ENCODE assay signal across 25 cellular contexts in the genomic region with DNA sequence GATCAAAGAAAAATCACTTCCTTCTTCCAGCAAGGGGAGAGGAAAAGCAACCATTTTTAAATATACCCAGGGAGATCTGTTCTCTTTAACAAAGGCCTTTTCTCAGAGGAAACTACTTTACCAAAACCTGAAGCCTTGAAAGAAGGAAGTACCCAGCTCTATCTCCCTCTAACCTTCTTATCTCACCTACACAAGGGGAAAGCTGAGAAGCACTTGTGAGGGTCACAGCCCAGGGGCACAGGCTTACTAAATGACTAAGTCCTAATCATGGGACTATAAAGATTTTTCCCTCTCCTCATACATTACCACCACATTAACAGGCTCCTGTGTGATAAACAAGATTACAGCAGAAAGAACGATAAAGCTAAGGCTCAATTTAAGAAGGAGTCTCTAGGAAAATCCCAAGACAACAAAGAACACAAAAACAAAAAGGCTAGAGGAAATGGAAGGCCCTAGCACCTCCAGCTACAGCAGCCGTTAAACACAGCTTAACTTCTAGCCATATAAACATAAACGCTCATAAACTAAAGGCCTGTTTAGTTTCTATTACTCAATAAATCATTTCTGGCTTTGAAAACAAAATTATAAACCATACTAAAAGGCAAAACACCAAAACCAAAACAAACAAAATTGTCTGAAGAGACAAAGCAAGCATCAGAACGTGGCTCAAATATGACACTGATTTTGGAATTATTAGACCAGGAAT.
"Had no signal": no experiment of that assay in that cellular context is flagged by ENCODE, and none has a peak within 500 bp of the region (broad histone marks: within the 10 kb centered on the region; RNA-seq: fewer than 3 reads in every experiment).

No MANE protein-coding gene starts in this region.

- H3K9me3 ChIP-seq: ovary, right lobe of liver, thyroid gland had no signal

- H3K27me3 ChIP-seq: breast epithelium, heart right ventricle, ovary, right lobe of liver, stomach, thyroid gland, upper lobe of right lung had no signal

- H3K4me3 Mint-ChIP-seq: activated CD4-positive, alpha-beta memory T cell treated with anti-CD3 and anti-CD28 coated beads, Interleukin-2, amount 10 ng/mL, durations not matched to agents 7 days and 5 days; activated CD4-positive, alpha-beta T cell treated with anti-CD3 and anti-CD28 coated beads, Interleukin-2, amount 10 ng/mL, durations not matched to agents 7 days and 5 days; activated naive CD4-positive, alpha-beta T cell treated with anti-CD3 and anti-CD28 coated beads, Interleukin-2, amount 10 ng/mL, durations not matched to agents 7 days and 5 days; activated T-cell treated with anti-CD3 and anti-CD28 coated beads, Interleukin-2, amount 50 U/mL, for 24 hours; nephron; stimulated activated naive B cell treated with anti-CD40 and anti-IgM and Interleukin-4, amounts not matched to agents 10 μg/mL and 1 μg/mL and 100 μg/mL, for 72 hours had no signal

- DNase-seq: activated CD4-positive, alpha-beta memory T cell treated with anti-CD3 and anti-CD28 coated beads, Interleukin-2, amount 10 ng/mL, durations not matched to agents 7 days and 5 days; activated CD4-positive, alpha-beta T cell treated with anti-CD3 and anti-CD28 coated beads, Interleukin-2, amount 10 ng/mL, durations not matched to agents 7 days and 5 days; activated CD4-positive, CD25-positive, alpha-beta regulatory T cell treated with anti-CD3 and anti-CD28 coated beads, Interleukin-2, amount 50 U/mL, for 72 hours; activated CD8-positive, alpha-beta memory T cell treated with anti-CD3 and anti-CD28 coated beads, Interleukin-2, amount 50 U/mL, for 48 hours; activated gamma-delta T cell; activated naive CD4-positive, alpha-beta T cell treated with anti-CD3 and anti-CD28 coated beads, Interleukin-2, amount 10 ng/mL, durations not matched to agents 7 days and 5 days; activated T-cell treated with anti-CD3 and anti-CD28 coated beads, Interleukin-2, amount 50 U/mL, for 24 hours; amygdala; central memory CD4-positive, alpha-beta T cell; foreskin melanocyte; heart right ventricle; ovary; right lobe of liver; stimulated activated CD4-positive, alpha-beta T cell treated with anti-CD3 and anti-CD28 coated beads, Interleukin-4, amount 100 ng/mL, for 4 hours; stimulated activated CD8-positive, alpha-beta memory T cell treated with anti-CD3 and anti-CD28 coated beads, Interleukin-4, amount 100 ng/mL, for 48 hours; stimulated activated naive B cell treated with anti-CD40 and anti-IgM and Interleukin-4, amounts not matched to agents 10 μg/mL and 1 μg/mL and 100 μg/mL, for 72 hours; stomach; T-helper 2 cell; thyroid gland; upper lobe of right lung; WERI-Rb-1 had no signal

- H3K4me1 ChIP-seq: breast epithelium, heart right ventricle, right lobe of liver, stomach, thyroid gland, upper lobe of right lung had no signal

- H3K9me3 Mint-ChIP-seq: activated CD4-positive, alpha-beta memory T cell treated with anti-CD3 and anti-CD28 coated beads, Interleukin-2, amount 10 ng/mL, durations not matched to agents 7 days and 5 days; activated CD4-positive, alpha-beta T cell treated with anti-CD3 and anti-CD28 coated beads, Interleukin-2, amount 10 ng/mL, durations not matched to agents 7 days and 5 days; activated naive CD4-positive, alpha-beta T cell treated with anti-CD3 and anti-CD28 coated beads, Interleukin-2, amount 10 ng/mL, durations not matched to agents 7 days and 5 days had no signal

- H3K27me3 Mint-ChIP-seq: activated CD4-positive, alpha-beta memory T cell treated with anti-CD3 and anti-CD28 coated beads, Interleukin-2, amount 10 ng/mL, durations not matched to agents 7 days and 5 days; activated naive CD4-positive, alpha-beta T cell treated with anti-CD3 and anti-CD28 coated beads, Interleukin-2, amount 10 ng/mL, durations not matched to agents 7 days and 5 days; activated T-cell treated with anti-CD3 and anti-CD28 coated beads, Interleukin-2, amount 50 U/mL, for 24 hours; progenitor cell of endocrine pancreas; stimulated activated naive B cell treated with anti-CD40 and anti-IgM and Interleukin-4, amounts not matched to agents 10 μg/mL and 1 μg/mL and 100 μg/mL, for 72 hours had no signal

- H3K4me1 Mint-ChIP-seq: activated CD4-positive, alpha-beta memory T cell treated with anti-CD3 and anti-CD28 coated beads, Interleukin-2, amount 10 ng/mL, durations not matched to agents 7 days and 5 days; activated CD4-positive, alpha-beta T cell treated with anti-CD3 and anti-CD28 coated beads, Interleukin-2, amount 10 ng/mL, durations not matched to agents 7 days and 5 days; activated naive CD4-positive, alpha-beta T cell treated with anti-CD3 and anti-CD28 coated beads, Interleukin-2, amount 10 ng/mL, durations not matched to agents 7 days and 5 days; nephron had no signal

- H3K36me3 Mint-ChIP-seq: activated naive CD4-positive, alpha-beta T cell treated with anti-CD3 and anti-CD28 coated beads, Interleukin-2, amount 10 ng/mL, durations not matched to agents 7 days and 5 days had no signal

- ATAC-seq: esophagus mucosa, heart right ventricle, right lobe of liver, upper lobe of right lung had no signal

- H3K27ac Mint-ChIP-seq: activated CD4-positive, alpha-beta memory T cell treated with anti-CD3 and anti-CD28 coated beads, Interleukin-2, amount 10 ng/mL, durations not matched to agents 7 days and 5 days; activated CD4-positive, alpha-beta T cell treated with anti-CD3 and anti-CD28 coated beads, Interleukin-2, amount 10 ng/mL, durations not matched to agents 7 days and 5 days; activated naive CD4-positive, alpha-beta T cell treated with anti-CD3 and anti-CD28 coated beads, Interleukin-2, amount 10 ng/mL, durations not matched to agents 7 days and 5 days; activated T-cell treated with anti-CD3 and anti-CD28 coated beads, Interleukin-2, amount 50 U/mL, for 24 hours; nephron; progenitor cell of endocrine pancreas; stimulated activated naive B cell treated with anti-CD40 and anti-IgM and Interleukin-4, amounts not matched to agents 10 μg/mL and 1 μg/mL and 100 μg/mL, for 72 hours had no signal

- H3K4me3 ChIP-seq: breast epithelium, heart right ventricle, ovary, right lobe of liver, stomach, thyroid gland, upper lobe of right lung had no signal

- H3K36me3 ChIP-seq: breast epithelium, heart right ventricle, ovary, right lobe of liver, stomach, thyroid gland, upper lobe of right lung, WERI-Rb-1 had no signal

- H3K27ac ChIP-seq: breast epithelium, heart right ventricle, ovary, right lobe of liver, stomach, thyroid gland, upper lobe of right lung, WERI-Rb-1 had no signal
